1 cellular context compared by ENCODE assay signal in the genomic region with DNA sequence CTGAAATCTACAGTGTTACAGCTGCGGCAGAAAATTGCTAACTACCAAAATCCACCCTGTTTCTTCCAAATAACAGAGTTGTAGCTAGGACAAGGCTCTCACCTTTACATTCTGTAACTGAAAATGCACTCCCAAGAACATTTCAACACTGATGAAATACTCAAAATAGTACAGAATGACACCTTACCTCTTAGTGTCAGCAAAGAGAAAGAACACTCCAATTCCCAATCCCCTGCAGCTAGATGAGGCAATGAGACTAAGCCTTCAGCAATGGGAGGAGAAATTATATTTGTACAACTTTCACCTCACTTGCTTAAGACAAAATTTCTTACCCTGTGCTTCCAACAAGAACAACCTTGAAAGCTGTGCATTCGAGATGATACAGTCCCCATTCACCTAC.
TF ChIP-seq lines count a peak whose summit lies in the region.

No MANE protein-coding gene starts in this region.

TF ChIP-seq in SK-N-SH treated with all-trans-retinoic acid at 6 μM for 48 hours, 23 proteins besides CTCF, POLR2A, EP300 and RAD21 (continued from another document):
- TF ChIP-seq ARNTL (CRISPR knock-in tag; IDR thresholded peaks at IDR 0.05; ENCODE audit: borderline replicate concordance, low read depth) (no peak), ZNF8 (CRISPR knock-in tag; IDR thresholded peaks at IDR 0.05) (no peak), TOX (CRISPR knock-in tag; IDR thresholded peaks at IDR 0.05; ENCODE audit: borderline replicate concordance) (no peak), TCF4 (CRISPR knock-in tag; IDR thresholded peaks at IDR 0.05; ENCODE audit: borderline replicate concordance) (no peak), SNAI2 (CRISPR knock-in tag; IDR thresholded peaks at IDR 0.05) (no peak)
- TF ChIP-seq, protein P1, sequence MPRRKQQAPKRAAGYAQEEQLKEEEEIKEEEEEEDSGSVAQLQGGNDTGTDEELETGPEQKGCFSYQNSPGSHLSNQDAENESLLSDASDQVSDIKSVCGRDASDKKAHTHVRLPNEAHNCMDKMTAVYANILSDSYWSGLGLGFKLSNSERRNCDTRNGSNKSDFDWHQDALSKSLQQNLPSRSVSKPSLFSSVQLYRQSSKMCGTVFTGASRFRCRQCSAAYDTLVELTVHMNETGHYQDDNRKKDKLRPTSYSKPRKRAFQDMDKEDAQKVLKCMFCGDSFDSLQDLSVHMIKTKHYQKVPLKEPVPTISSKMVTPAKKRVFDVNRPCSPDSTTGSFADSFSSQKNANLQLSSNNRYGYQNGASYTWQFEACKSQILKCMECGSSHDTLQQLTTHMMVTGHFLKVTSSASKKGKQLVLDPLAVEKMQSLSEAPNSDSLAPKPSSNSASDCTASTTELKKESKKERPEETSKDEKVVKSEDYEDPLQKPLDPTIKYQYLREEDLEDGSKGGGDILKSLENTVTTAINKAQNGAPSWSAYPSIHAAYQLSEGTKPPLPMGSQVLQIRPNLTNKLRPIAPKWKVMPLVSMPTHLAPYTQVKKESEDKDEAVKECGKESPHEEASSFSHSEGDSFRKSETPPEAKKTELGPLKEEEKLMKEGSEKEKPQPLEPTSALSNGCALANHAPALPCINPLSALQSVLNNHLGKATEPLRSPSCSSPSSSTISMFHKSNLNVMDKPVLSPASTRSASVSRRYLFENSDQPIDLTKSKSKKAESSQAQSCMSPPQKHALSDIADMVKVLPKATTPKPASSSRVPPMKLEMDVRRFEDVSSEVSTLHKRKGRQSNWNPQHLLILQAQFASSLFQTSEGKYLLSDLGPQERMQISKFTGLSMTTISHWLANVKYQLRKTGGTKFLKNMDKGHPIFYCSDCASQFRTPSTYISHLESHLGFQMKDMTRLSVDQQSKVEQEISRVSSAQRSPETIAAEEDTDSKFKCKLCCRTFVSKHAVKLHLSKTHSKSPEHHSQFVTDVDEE (CRISPR knock-in tag; IDR thresholded peaks at IDR 0.05): no peak
